ENCODE assay signal across 24 cellular contexts in the genomic region with DNA sequence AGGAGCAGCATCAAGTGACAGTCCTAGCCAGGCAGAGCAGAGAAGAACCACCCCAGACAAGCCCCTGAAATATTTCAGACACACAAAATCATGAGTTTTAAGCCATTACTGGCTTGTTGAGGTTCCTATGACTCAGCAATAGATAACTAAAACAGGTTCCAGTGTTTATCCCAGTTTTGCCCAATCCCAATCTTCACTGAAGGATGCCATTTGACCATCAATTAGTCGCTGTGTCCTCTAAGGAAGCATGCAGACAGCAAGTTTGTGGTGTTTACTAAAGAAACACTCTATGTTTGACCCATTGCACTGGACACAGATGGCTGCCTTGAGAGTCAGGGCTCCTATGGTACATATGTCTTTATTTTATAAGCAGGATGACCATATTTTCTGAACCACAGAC.
"Had no signal": no experiment of that assay in that cellular context is flagged by ENCODE, and none has a peak within 500 bp of the region (broad histone marks: within the 10 kb centered on the region; RNA-seq: fewer than 3 reads in every experiment).

No MANE protein-coding gene starts in this region.

- H3K4me3 Mint-ChIP-seq: activated naive CD4-positive, alpha-beta T cell treated with anti-CD3 and anti-CD28 coated beads, Interleukin-2, amount 50 U/mL, for 24 hours; central memory CD8-positive, alpha-beta T cell; naive thymus-derived CD4-positive, alpha-beta T cell; stimulated activated naive CD8-positive, alpha-beta T cell treated with anti-CD3 and anti-CD28 coated beads, Interleukin-15, Interleukin-2, amounts not matched to agents 100 ng/mL and 50 ng/mL, for 24 hours; T-cell; T-helper 2 cell treated with Interferon-gamma antibody and Interleukin-4, amounts not matched to agents 5 μg/mL and 100 μg/mL, for 36 hours had no signal

- H3K36me3 Mint-ChIP-seq: activated naive CD4-positive, alpha-beta T cell treated with anti-CD3 and anti-CD28 coated beads, Interleukin-2, amount 50 U/mL, for 24 hours; naive thymus-derived CD4-positive, alpha-beta T cell; T-cell had no signal

- H3K27ac Mint-ChIP-seq: activated naive CD4-positive, alpha-beta T cell treated with anti-CD3 and anti-CD28 coated beads, Interleukin-2, amount 50 U/mL, for 24 hours; naive thymus-derived CD4-positive, alpha-beta T cell; progenitor cell of endocrine pancreas; stimulated activated naive CD8-positive, alpha-beta T cell treated with anti-CD3 and anti-CD28 coated beads, Interleukin-15, Interleukin-2, amounts not matched to agents 100 ng/mL and 50 ng/mL, for 24 hours; T-cell; T-helper 2 cell treated with Interferon-gamma antibody and Interleukin-4, amounts not matched to agents 5 μg/mL and 100 μg/mL, for 36 hours had no signal

- H3K9me3 ChIP-seq: lower lobe of right lung, tibial artery, uterus had no signal

- H3K27me3 Mint-ChIP-seq: activated naive CD4-positive, alpha-beta T cell treated with anti-CD3 and anti-CD28 coated beads, Interleukin-2, amount 50 U/mL, for 24 hours; central memory CD8-positive, alpha-beta T cell; progenitor cell of endocrine pancreas had no signal

- H3K27ac ChIP-seq: heart right ventricle, lower lobe of right lung, sigmoid colon, tibial artery, uterus, WERI-Rb-1 had no signal

- H3K4me3 ChIP-seq: heart right ventricle, lower lobe of right lung, sigmoid colon, tibial artery, uterus had no signal

- H3K4me1 Mint-ChIP-seq: activated naive CD4-positive, alpha-beta T cell treated with anti-CD3 and anti-CD28 coated beads, Interleukin-2, amount 50 U/mL, for 24 hours; central memory CD8-positive, alpha-beta T cell; T-cell had no signal

- DNase-seq: activated CD4-positive, CD25-positive, alpha-beta regulatory T cell treated with anti-CD3 and anti-CD28 coated beads, Interleukin-2, amount 50 U/mL, for 72 hours; activated gamma-delta T cell treated with Interleukin-2 at 50 U/mL for 16 hours; activated T-cell treated with anti-CD3 and anti-CD28 coated beads, Interleukin-2, amount 50 U/mL, for 1 hour; anterior cingulate cortex; effector memory CD4-positive, alpha-beta T cell; heart right ventricle; lower lobe of right lung; naive thymus-derived CD4-positive, alpha-beta T cell; retina; sigmoid colon; stimulated activated CD4-positive, alpha-beta T cell treated with anti-CD3 and anti-CD28 coated beads, Interleukin-4, amount 100 ng/mL, for 24 hours; substantia nigra; T-cell; tibial artery; uterus; WERI-Rb-1 had no signal

- FAIRE-seq: colon had no signal

- H3K4me1 ChIP-seq: heart right ventricle, lower lobe of right lung, tibial artery, uterus had no signal

- H3K9me3 Mint-ChIP-seq: activated naive CD4-positive, alpha-beta T cell treated with anti-CD3 and anti-CD28 coated beads, Interleukin-2, amount 50 U/mL, for 24 hours; central memory CD8-positive, alpha-beta T cell; stimulated activated naive CD8-positive, alpha-beta T cell treated with anti-CD3 and anti-CD28 coated beads, Interleukin-15, Interleukin-2, amounts not matched to agents 100 ng/mL and 50 ng/mL, for 24 hours; T-helper 2 cell treated with Interferon-gamma antibody and Interleukin-4, amounts not matched to agents 5 μg/mL and 100 μg/mL, for 36 hours had no signal

- ATAC-seq: esophagus mucosa; heart right ventricle; left lobe of liver; lower lobe of right lung; naive thymus-derived CD4-positive, alpha-beta T cell; T-cell had no signal

- H3K36me3 ChIP-seq: heart right ventricle, lower lobe of right lung, sigmoid colon, tibial artery, uterus, WERI-Rb-1 had no signal

- H3K27me3 ChIP-seq: heart right ventricle, sigmoid colon, tibial artery, uterus had no signal
